8 cellular contexts compared by ENCODE assay signal in the genomic region with DNA sequence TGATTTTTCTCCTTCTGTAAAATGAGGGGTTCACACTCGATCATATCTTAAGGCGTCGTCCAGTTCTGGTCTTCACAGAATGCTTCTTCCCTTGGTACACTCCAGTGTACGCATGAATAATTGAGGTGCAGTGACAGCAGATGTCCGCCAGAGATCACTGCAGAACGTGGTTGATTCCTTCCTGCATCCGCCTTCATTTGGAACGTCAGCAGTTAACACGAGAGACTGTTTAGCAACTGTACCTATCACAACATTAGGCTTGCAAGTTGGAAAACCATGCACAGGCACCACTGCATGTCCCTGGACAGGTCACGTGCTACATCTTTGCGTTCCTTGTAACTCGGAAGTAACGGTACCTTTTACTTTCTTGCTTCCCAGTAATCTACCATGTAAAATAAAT.
A peak's percentile ranks its signal among the peaks of the same experiment; 100 is the strongest.
DNase-seq lines count a peak whose midpoint lies in the region; ATAC-seq, FAIRE-seq and TF ChIP-seq lines count a peak whose summit lies in the region.

No MANE protein-coding gene starts in this region.

- POLR2A ChIA-PET in A549 (lab: Yijun Ruan, JAX): no interaction called here

- CTCF ChIA-PET in A549 (lab: Yijun Ruan, JAX): interaction anchor here (0.7 kb wide), 1 partner anchor 1047 kb away, joined by 3 read pairs; no protein-coding TSS in a partner anchor

- peak; percentile 97 for FAIRE-seq in A549 (lab: Jason Lieb, UNC)

- no peak overlapping the region for H3K4me3 ChIP-seq in A549

- 0 out of 3 replicates have a peak, but pooled peaks cover 3% of the 10 kb centered on the region for H3K9me3 ChIP-seq in A549

- H3K4me1 ChIP-seq in A549: no peaks in the 10 kb centered on the region

- no peak overlapping the region for H3K27ac ChIP-seq in A549

- no peaks in the 10 kb centered on the region for H3K27me3 Mint-ChIP-seq in osteocyte (ENCODE audit: unreplicated experiment)

- H3K27ac Mint-ChIP-seq in osteocyte (ENCODE audit: unreplicated experiment): no peak overlapping the region

- no peak for TF ChIP-seq EP300 in A549 (IDR thresholded peaks at IDR 0.05)

- ATAC-seq in A549 (peak in 1 of 2 experiments; percentile 72; a peak in 3 of 6 replicates), GM18909 (IDR thresholded peaks at IDR 0.05; ENCODE audit: poor library complexity, unreplicated experiment) (peak; percentile 92), HG03558 (IDR thresholded peaks at IDR 0.05; ENCODE audit: extremely low read depth, unreplicated experiment) (peak; percentile 87), esophagus mucosa (peak; percentile 75), GM19467 (IDR thresholded peaks at IDR 0.05; ENCODE audit: unreplicated experiment) (no peak)

- H3K36me3 Mint-ChIP-seq in osteocyte (ENCODE audit: unreplicated experiment): no peaks in the 10 kb centered on the region

- DNase-seq in A549 (ENCODE audit: low read depth in 1 of 2, low spot score in 1 of 2) (peak in 1 of 2 experiments; percentile 41), osteocyte (ENCODE audit: extremely low spot score, unreplicated experiment) (no peak), DMS79 treated with DMSO at 0.1 percent for 48 hours (lab: John Stamatoyannopoulos, UW) (no peak)
- DNase-seq in activated CD4-positive, alpha-beta T cell treated with anti-CD3 and anti-CD28 coated beads, Interleukin-2, amount 50 U/mL, for 48 hours: peak; percentile 25 to 33

- TF ChIP-seq POLR2A in A549 (IDR thresholded peaks at IDR 0.05; ENCODE audit: low read length): no peak

- no peaks in the 10 kb centered on the region for H3K9me3 Mint-ChIP-seq in osteocyte (ENCODE audit: unreplicated experiment)

- TF ChIP-seq CTCF in A549 (IDR thresholded peaks at IDR 0.05) (peak; percentile 29; the same call in 2 of the 3 replicates), osteocyte (IDR thresholded peaks at IDR 0.05) (peak; percentile 67)

- H3K4me3 Mint-ChIP-seq in osteocyte (ENCODE audit: unreplicated experiment): no peak overlapping the region

- WGBS in A549 (ENCODE audit: missing lambda C conversion rate): 14% methylated on average over 13 of the region's 13 CpGs

- H3K4me1 Mint-ChIP-seq in osteocyte (ENCODE audit: unreplicated experiment): no peaks in the 10 kb centered on the region

- no peak overlapping the region for H3K4me2 ChIP-seq in A549

- peak; percentile 30 to 59; a peak in 3 of 5 replicates for TF ChIP-seq RAD21 in A549 (conservative IDR thresholded peaks at IDR 0.05 in 1 of 2, IDR thresholded peaks at IDR 0.05 in 1 of 2)

TF ChIP-seq in A549, 52 proteins besides CTCF, POLR2A, EP300 and RAD21:
- TF ChIP-seq TP53 (CRISPR knock-in tag; IDR thresholded peaks at IDR 0.05): no peak
- peak; percentile 34; the same call in 2 of the 3 replicates for TF ChIP-seq SMC3 (IDR thresholded peaks at IDR 0.05)

Comparison
In these comparisons a context has a peak if more than half of its experiments do, and no peak if none do; other contexts are left out.
1. DNase-seq: peak in activated CD4-positive, alpha-beta T cell treated with anti-CD3 and anti-CD28 coated beads, Interleukin-2, amount 50 U/mL, for 48 hours (2 of 2); none in osteocyte (single experiment) and DMS79 treated with DMSO at 0.1 percent for 48 hours (single experiment).